1 cellular context compared by ENCODE assay signal in genomic region chrX:154334496-154334895, GRCh38.
TF ChIP-seq lines count a peak whose summit lies in the region.

No MANE protein-coding gene starts in this region.

TF ChIP-seq in endothelial cell of umbilical vein, 7 proteins besides CTCF, POLR2A, EP300 and RAD21:
- TF ChIP-seq FOS (IDR thresholded peaks at IDR 0.05; ENCODE audit: borderline replicate concordance, insufficient read depth, low read length) (no peak), JUN (IDR thresholded peaks at IDR 0.05; ENCODE audit: borderline replicate concordance, insufficient read depth, insufficient read length, low read depth) (no peak), EZH2 (IDR thresholded peaks at IDR 0.05; ENCODE audit: borderline replicate concordance, low read depth, low read length, severe bottlenecking) (no peak), MYC (IDR thresholded peaks at IDR 0.05; ENCODE audit: low read depth, low read length) (no peak), GATA2 (IDR thresholded peaks at IDR 0.05; ENCODE audit: insufficient read depth, insufficient read length, low read depth, low read length) (no peak), MAX (IDR thresholded peaks at IDR 0.05; ENCODE audit: insufficient read depth, insufficient read length) (no peak), POLR2AphosphoS5 (IDR thresholded peaks at IDR 0.05; ENCODE audit: insufficient read depth, low read depth, low read length) (no peak)
